26 cellular contexts compared by ENCODE assay signal in the genomic region with DNA sequence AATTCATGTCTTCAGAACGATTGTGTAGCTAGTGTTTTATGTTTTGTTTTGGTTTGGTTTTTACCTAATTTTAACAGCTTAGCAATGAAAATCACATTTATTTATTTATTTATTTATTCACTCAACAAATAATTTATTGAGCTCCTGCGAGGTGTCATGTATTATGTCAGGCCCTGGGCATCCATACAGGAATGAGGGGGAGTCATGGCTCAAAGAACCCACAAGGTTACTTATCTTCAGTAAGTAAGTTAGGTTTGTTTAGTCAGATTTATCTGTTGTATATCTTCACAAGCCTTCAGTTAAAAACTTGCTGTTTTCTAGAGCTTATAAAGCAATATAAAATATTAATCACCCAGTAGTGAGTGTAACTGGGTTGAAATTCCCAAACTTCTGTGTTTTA.
"Had no signal": no experiment of that assay in that cellular context is flagged by ENCODE, and none has a peak within 500 bp of the region (broad histone marks: within the 10 kb centered on the region; RNA-seq: fewer than 3 reads in every experiment).

No MANE protein-coding gene starts in this region.

- DNase-seq: stimulated activated CD4-positive, alpha-beta T cell treated with anti-CD3 and anti-CD28 coated beads, Interleukin-2, amount 100 ng/mL, for 48 hours; stimulated activated CD4-positive, alpha-beta T cell treated with anti-CD3 and anti-CD28 coated beads, Interleukin-4, amount 100 ng/mL, for 1 hour; stimulated activated CD4-positive, alpha-beta T cell treated with anti-CD3 and anti-CD28 coated beads, Interleukin-4, amount 100 ng/mL, for 24 hours; stimulated activated CD4-positive, alpha-beta T cell treated with anti-CD3 and anti-CD28 coated beads, Interleukin-4, amount 100 ng/mL, for 4 hours; stimulated activated CD8-positive, alpha-beta memory T cell treated with anti-CD3 and anti-CD28 coated beads, Interleukin-4, amount 100 ng/mL, for 48 hours; stimulated activated naive B cell treated with anti-CD40 and anti-IgM and Interleukin-4, amounts not matched to agents 10 μg/mL and 1 μg/mL and 100 μg/mL, for 72 hours; stimulated activated naive CD4-positive, alpha-beta T cell; stimulated activated naive CD4-positive, alpha-beta T cell treated with Interleukin-2 at 50 U/mL for 16 hours; stimulated activated naive CD8-positive, alpha-beta T cell treated with anti-CD3 and anti-CD28 coated beads, Interleukin-15, amount 100 ng/mL, for 72 hours; stimulated activated naive CD8-positive, alpha-beta T cell treated with anti-CD3 and anti-CD28 coated beads, Interleukin-15, Interleukin-2, amounts not matched to agents 100 U/mL and 50 U/mL, for 24 hours; stomach; substantia nigra; testis; thyroid gland; transverse colon; trophoblast cell; upper lobe of left lung; upper lobe of right lung; uterus had no signal

- H3K9me3 ChIP-seq: stomach, suprapubic skin, testis, thoracic aorta, thyroid gland, tibial artery, tibial nerve, transverse colon, upper lobe of left lung, upper lobe of right lung, uterus, vagina had no signal

- H3K4me3 ChIP-seq: stomach, suprapubic skin, testis, thoracic aorta, thyroid gland, tibial artery, tibial nerve, transverse colon, upper lobe of left lung, upper lobe of right lung, uterus, vagina had no signal

- H3K36me3 ChIP-seq: stomach, suprapubic skin, thoracic aorta, thyroid gland, tibial artery, tibial nerve, transverse colon, upper lobe of left lung, upper lobe of right lung, uterus, vagina had no signal

- H3K4me1 ChIP-seq: stomach, suprapubic skin, testis, thyroid gland, tibial artery, tibial nerve, transverse colon, upper lobe of left lung, upper lobe of right lung, uterus, vagina had no signal

- ATAC-seq: stimulated activated effector memory CD8-positive, alpha-beta T cell treated with anti-CD3 and anti-CD28 coated beads, Interleukin-12 subunit alpha, Interleukin-12 subunit beta, amount 100 ng/mL, for 72 hours; stimulated activated memory B cell treated with anti-CD40 and anti-IgM and Interleukin-4, amounts not matched to agents 10 μg/mL and 1 μg/mL and 100 μg/mL, for 72 hours; stimulated activated naive B cell treated with anti-CD40 and anti-IgM and Interleukin-4, amounts not matched to agents 10 μg/mL and 1 μg/mL and 100 μg/mL, for 72 hours; stimulated activated naive CD8-positive, alpha-beta T cell treated with anti-CD3 and anti-CD28 coated beads, Interleukin-15, amount 100 ng/mL, for 72 hours; stimulated activated naive CD8-positive, alpha-beta T cell treated with anti-CD3 and anti-CD28 coated beads, Interleukin-15, Interleukin-2, amounts not matched to agents 100 U/mL and 50 U/mL, for 24 hours; upper lobe of right lung had no signal

- H3K27me3 ChIP-seq: stomach, testis, thyroid gland, tibial artery, tibial nerve, transverse colon, upper lobe of left lung, upper lobe of right lung, uterus, vagina had no signal

- H3K27ac ChIP-seq: stomach, suprapubic skin, testis, thoracic aorta, thyroid gland, tibial artery, tibial nerve, transverse colon, upper lobe of left lung, upper lobe of right lung, uterus, vagina had no signal
